8 cellular contexts compared by ENCODE assay signal in the genomic region with DNA sequence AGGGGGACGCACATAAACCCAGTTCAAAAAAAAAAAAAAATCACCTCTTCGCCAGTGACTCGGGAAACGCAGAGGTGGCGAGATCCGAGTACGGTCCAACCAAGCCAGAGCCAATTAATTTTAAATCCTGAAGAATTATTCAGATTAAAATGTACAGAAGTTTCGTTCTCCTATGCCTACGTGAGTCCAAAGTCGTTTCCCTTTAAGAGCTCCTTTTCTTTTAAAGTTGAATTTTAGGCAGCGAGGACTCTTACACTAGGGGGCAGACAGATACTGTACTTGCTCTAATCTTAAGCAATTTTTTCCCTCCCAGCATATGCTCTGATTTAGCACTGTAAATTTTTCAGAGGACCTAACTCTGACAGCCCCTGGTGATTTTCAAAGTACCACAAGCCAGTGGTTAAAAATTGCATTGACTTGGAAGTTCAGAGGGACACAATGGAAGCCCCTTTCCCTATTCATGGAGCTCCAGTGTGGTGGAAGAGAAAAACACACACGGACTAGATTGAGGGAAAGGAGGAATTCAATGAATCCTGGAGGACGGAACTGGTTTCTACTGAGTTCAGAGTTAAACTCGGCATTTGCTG. TPM values are rescaled to one million over a fixed set of nuclear protein-coding genes. Genes with fewer than 3 reads are reported as not detected.
DNase-seq lines count a peak whose midpoint lies in the region; TF ChIP-seq lines count a peak whose summit lies in the region.

No MANE protein-coding gene starts in this region.

- no TSS peak for BruUV-seq in Caco-2 (replicated peaks; lab: Mats Ljungman, UMichigan)

- H3K9me3 ChIP-seq in Caco-2 (no peaks in the 10 kb centered on the region), HAP-1 (no peaks in the 10 kb centered on the region), breast epithelium (no peaks in the 10 kb centered on the region), testis (no peaks in the 10 kb centered on the region)
- no peaks in the 10 kb centered on the region for H3K9me3 ChIP-seq in CD4-positive, alpha-beta memory T cell (ENCODE audit: control insufficient read depth in 1 of 2, low read length in 2 of 2)

- CTCF ChIA-PET in Caco-2 (lab: Charles Lee): interaction anchor here (0.5 to 1.9 kb wide), 23 partner anchors 9 to 681 kb away, joined by 3 to 23 read pairs (median 3); no protein-coding TSS in a partner anchor
- CTCF ChIA-PET in CD4-positive, alpha-beta memory T cell (lab: Charles Lee; ENCODE audit: partially characterized antibody): no interaction called here

- peaks cover 41% of the 10 kb centered on the region for H3K4me1 Mint-ChIP-seq in Caco-2 (ENCODE audit: low read depth, unreplicated experiment)
- peaks cover 4 to 30% (median 12%) of the 10 kb centered on the region in 4 donors for H3K4me1 Mint-ChIP-seq in CD4-positive, alpha-beta memory T cell

- H3K27ac ChIP-seq in breast epithelium: peak overlapping the region; percentile 82 to 99
- peak overlapping the region; percentile 91 to 93 for H3K27ac ChIP-seq in testis
- H3K27ac ChIP-seq in CD4-positive, alpha-beta memory T cell (ENCODE audit: low read depth, low read length): no peak overlapping the region

- POLR2A ChIA-PET in Caco-2 (lab: Charles Lee): interaction anchor here (0.6 to 2.8 kb wide), 9 partner anchors 8 to 204 kb away, joined by 3 to 24 read pairs (median 6); no protein-coding TSS in a partner anchor
- POLR2A ChIA-PET in CD4-positive, alpha-beta memory T cell (lab: Charles Lee; ENCODE audit: partially characterized antibody): no interaction called here

- TF ChIP-seq CTCF in Caco-2 (IDR thresholded peaks at IDR 0.05; ENCODE audit: insufficient read depth in 1 of 2, low read depth in 1 of 2, low read length in 1 of 2, severe bottlenecking in 1 of 2, unreplicated experiment in 1 of 2): peak; percentile 52 to 72
- TF ChIP-seq CTCF in breast epithelium (IDR thresholded peaks at IDR 0.05): peak; percentile 56 to 65 (median 58)
- peak; percentile 51 to 63 (median 60) for TF ChIP-seq CTCF in testis (IDR thresholded peaks at IDR 0.05)

- 2 to 3% methylated on average over 14 of the region's 14 CpGs for WGBS in testis, 2 donors

- DNase-seq in Caco-2 (peak in 1 of 2 experiments; percentile 60), HAP-1 (ENCODE audit: low spot score in 2 of 2) (peak; percentile 50 to 94), NCI-H524 (lab: John Stamatoyannopoulos, UW) (peak; percentile 76 to 92), breast epithelium (ENCODE audit: low spot score in 2 of 2) (peak in 1 of 2 donors; percentile 18), kidney glomerular epithelial cell (lab: John Stamatoyannopoulos, UW) (peak; percentile 93), testis (no peak)
- no peak for DNase-seq in CD4-positive, alpha-beta memory T cell
- no peak for DNase-seq in stimulated activated CD4-positive, alpha-beta T cell treated with anti-CD3 and anti-CD28 coated beads, Interleukin-4, amount 100 ng/mL, for 1 hour

- H3K36me3 ChIP-seq in Caco-2 (ENCODE audit: control insufficient read depth, insufficient read depth, low read length) (peaks cover under 1% of the 10 kb centered on the region; the same call in 1 of the 2 replicates), HAP-1 (replicated peaks) (no peaks in the 10 kb centered on the region), breast epithelium (no peaks in the 10 kb centered on the region), testis (ENCODE audit: low read depth, missing control alignments) (no peaks in the 10 kb centered on the region)
- no peaks in the 10 kb centered on the region for H3K36me3 ChIP-seq in CD4-positive, alpha-beta memory T cell (ENCODE audit: insufficient read depth, low read length)

- peak overlapping the region; percentile 83 for H3K4me3 Mint-ChIP-seq in Caco-2 (ENCODE audit: unreplicated experiment)
- no peak overlapping the region for H3K4me3 Mint-ChIP-seq in CD4-positive, alpha-beta memory T cell

- intact Hi-C loops in Caco-2 (cut with micrococcal nuclease; ENCODE audit: unreplicated experiment): loop anchor here (1.0 to 5.0 kb wide), 4 partner anchors 13 to 565 kb away; no protein-coding TSS in a partner anchor
- intact Hi-C loops in breast epithelium (cut with DNase I; ENCODE audit: low total_unique reads): no loop called here
- intact Hi-C loops in testis (cut with DNase I; ENCODE audit: low total_unique reads): no loop called here
- intact Hi-C loops in CD4-positive, alpha-beta memory T cell (cut with micrococcal nuclease): no loop called here

- peak overlapping the region; percentile 84 for H3K27ac Mint-ChIP-seq in Caco-2 (ENCODE audit: unreplicated experiment)
- peak overlapping the region in 1 of 7 donors; percentile 22 for H3K27ac Mint-ChIP-seq in CD4-positive, alpha-beta memory T cell

- peak overlapping the region; percentile 80 for H3K4me3 ChIP-seq in Caco-2 (ENCODE audit: low read depth, low read length)
- H3K4me3 ChIP-seq in HAP-1: peak overlapping the region; percentile 49
- peak overlapping the region; percentile 53 to 89 (median 58) for H3K4me3 ChIP-seq in breast epithelium
- peak overlapping the region; percentile 69 to 73 for H3K4me3 ChIP-seq in testis
- H3K4me3 ChIP-seq in CD4-positive, alpha-beta memory T cell (ENCODE audit: low read length in 2 of 2): no peak overlapping the region

- no peaks in the 10 kb centered on the region for H3K27me3 Mint-ChIP-seq in Caco-2 (ENCODE audit: insufficient read depth, unreplicated experiment)
- H3K27me3 Mint-ChIP-seq in CD4-positive, alpha-beta memory T cell: peaks cover 67 to 69% of the 10 kb centered on the region in 2 donors

- in situ Hi-C loops in HAP-1 (cut with MboI; ENCODE audit: low sequenced_read_pairs): loop anchor here (25.0 kb wide), 2 partner anchors 490 to 1065 kb away; no protein-coding TSS in a partner anchor

- peaks cover 66% of the 10 kb centered on the region for H3K36me3 Mint-ChIP-seq in Caco-2 (ENCODE audit: insufficient read depth, unreplicated experiment)
- peaks cover 4% of the 10 kb centered on the region in 2 donors for H3K36me3 Mint-ChIP-seq in CD4-positive, alpha-beta memory T cell

- TF ChIP-seq POLR2A in breast epithelium (IDR thresholded peaks at IDR 0.05): no peak
- TF ChIP-seq POLR2A in testis (IDR thresholded peaks at IDR 0.05): no peak

- H3K4me1 ChIP-seq in Caco-2: peaks cover 33% of the 10 kb centered on the region
- H3K4me1 ChIP-seq in HAP-1: peaks cover 27% of the 10 kb centered on the region
- no peaks in the 10 kb centered on the region for H3K4me1 ChIP-seq in breast epithelium
- H3K4me1 ChIP-seq in testis: peaks cover 4% of the 10 kb centered on the region
- H3K4me1 ChIP-seq in CD4-positive, alpha-beta memory T cell (ENCODE audit: insufficient read depth, low read length): peaks cover 5% of the 10 kb centered on the region

- H3K27me3 ChIP-seq in Caco-2 (replicated peaks; ENCODE audit: control insufficient read depth, insufficient read depth, low read length): no peaks in the 10 kb centered on the region
- no peaks in the 10 kb centered on the region for H3K27me3 ChIP-seq in HAP-1 (ENCODE audit: low read depth)
- peaks cover 0 to 13% of the 10 kb centered on the region in 2 donors for H3K27me3 ChIP-seq in breast epithelium
- no peaks in the 10 kb centered on the region for H3K27me3 ChIP-seq in testis
- peaks cover 47% of the 10 kb centered on the region for H3K27me3 ChIP-seq in CD4-positive, alpha-beta memory T cell (ENCODE audit: insufficient read depth, low read length)

- H3K9me3 Mint-ChIP-seq in Caco-2 (ENCODE audit: unreplicated experiment): no peaks in the 10 kb centered on the region
- peaks cover 0 to 35% (median 23%) of the 10 kb centered on the region in 8 donors for H3K9me3 Mint-ChIP-seq in CD4-positive, alpha-beta memory T cell

RNA-seq across cellular contexts. Expression of gene NR2F2, which starts 3.3 kb away (rescaled TPM):
- total RNA-seq in Caco-2 (2022) (134 and 140 TPM in 2 replicates), breast epithelium (10 to 100 TPM; 13.2 to 22.9 (median 13.6) TPM), testis (10 to 100 TPM; 31.2 to 38.2 TPM)
- polyA plus RNA-seq in testis (ENCODE audit: insufficient read depth, low read depth, low replicate concordance): 42.9 TPM
- total RNA-seq in CD4-positive, alpha-beta memory T cell: not detected
- not detected for polyA plus RNA-seq in CD4-positive, alpha-beta memory T cell

Comparison
In these comparisons a context has a peak if more than half of its experiments do, and no peak if none do; other contexts are left out.
1. DNase-seq: peak in HAP-1 (2 of 2), NCI-H524 (2 of 2) and kidney glomerular epithelial cell (single experiment); none in testis (single experiment), CD4-positive, alpha-beta memory T cell (0 of 5) and stimulated activated CD4-positive, alpha-beta T cell treated with anti-CD3 and anti-CD28 coated beads, Interleukin-4, amount 100 ng/mL, for 1 hour (single experiment).
2. H3K4me3 ChIP-seq: peak in Caco-2 (single experiment), HAP-1 (single experiment), breast epithelium (3 of 3) and testis (2 of 2); none in CD4-positive, alpha-beta memory T cell (0 of 2).
3. RNA of gene NR2F2, which starts 3.3 kb away (total RNA-seq): 134 to 140 TPM in Caco-2, 31.2 to 38.2 TPM in testis and 13.2 to 22.9 TPM in breast epithelium; not detected in CD4-positive, alpha-beta memory T cell; every median in the first group is over 10 times any median in the second.
4. Peak in every context shown above with its lines, with median percentiles within 50 percentile points of each other: CTCF ChIP-seq.